1 cellular context compared by ENCODE assay signal in the genomic region with DNA sequence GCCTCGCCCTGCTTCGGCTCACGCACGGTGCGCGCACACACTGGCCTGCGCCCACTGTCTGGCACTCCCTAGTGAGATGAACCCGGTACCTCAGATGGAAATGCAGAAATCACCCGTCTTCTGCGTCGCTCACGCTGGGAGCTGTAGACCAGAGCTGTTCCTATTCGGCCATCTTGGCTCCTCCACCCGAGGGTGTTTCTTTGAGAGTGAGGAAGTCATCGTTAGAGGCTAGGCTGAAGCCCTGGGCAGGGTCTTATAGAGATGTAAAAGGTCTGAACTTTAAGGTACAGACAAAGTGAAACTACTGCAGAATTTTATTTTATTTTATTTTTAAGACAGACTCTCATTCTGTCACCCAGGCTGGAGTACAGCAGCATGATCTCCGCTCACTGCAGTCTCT.
TF ChIP-seq lines count a peak whose summit lies in the region.

No MANE protein-coding gene starts in this region.

TF ChIP-seq in H1, 55 proteins besides CTCF, POLR2A, EP300 and RAD21:
- TF ChIP-seq YY1 (IDR thresholded peaks at IDR 0.05; ENCODE audit: low read depth, low read length), result peak; percentile 64; the same call in 1 of the 2 replicates
TF ChIP-seq in H1: peak in this region for 1; not testable (repeated sequence) for 54.
